15 cellular contexts compared by ENCODE assay signal in genomic region chr18:78727877-78728276, GRCh38.
DNase-seq lines count a peak whose midpoint lies in the region; ATAC-seq and TF ChIP-seq lines count a peak whose summit lies in the region.
"Had no signal": no experiment of that assay in that cellular context is flagged by ENCODE, and none has a peak within 500 bp of the region (broad histone marks: within the 10 kb centered on the region; RNA-seq: fewer than 3 reads in every experiment).

No MANE protein-coding gene starts in this region.

- no peaks in the 10 kb centered on the region for H3K4me1 ChIP-seq in right cardiac atrium (ENCODE audit: control insufficient read depth, insufficient read depth, low read length)

- intact Hi-C loops in Right ventricle myocardium inferior (cut with DNase I): no loop called here
- intact Hi-C loops in right cardiac atrium (cut with DNase I): no loop called here
- intact Hi-C loops in posterior vena cava (cut with DNase I): no loop called here

- no peak overlapping the region for H3K27ac ChIP-seq in right cardiac atrium (ENCODE audit: low read length)
- H3K27ac ChIP-seq in coronary artery: no peak overlapping the region
- H3K27ac ChIP-seq: BLaER1 treated with 17β-estradiol and CSF1 and Interleukin-3, amounts not matched to agents 10 nM and 100 nM; HL-60 had no signal

- H3K27ac Mint-ChIP-seq in type B pancreatic cell: no peak overlapping the region
- H3K27ac Mint-ChIP-seq: CD4-positive, CD25-positive, alpha-beta regulatory T cell had no signal

- peak; percentile 17 for DNase-seq in Right ventricle myocardium inferior (ENCODE audit: missing footprints)
- DNase-seq in right cardiac atrium: no peak
- DNase-seq in coronary artery (ENCODE audit: low spot score): peak; percentile 59
- peak; percentile 74 for DNase-seq in posterior vena cava (ENCODE audit: low spot score)
- peak; percentile 63 for DNase-seq in type B pancreatic cell (ENCODE audit: extremely low spot score, unreplicated experiment)
- DNase-seq in NCI-H187 (lab: John Stamatoyannopoulos, UW): no peak
- DNase-seq in foreskin melanocyte: no peak
- no peak for DNase-seq in GOT3 (lab: John Stamatoyannopoulos, UW)
- DNase-seq: ACHN; CD4-positive, CD25-positive, alpha-beta regulatory T cell; DMS53; GF-D8; IMR-90 had no signal

- peaks cover 28% of the 10 kb centered on the region for H3K27me3 Mint-ChIP-seq in type B pancreatic cell

- H3K36me3 Mint-ChIP-seq in type B pancreatic cell: no peaks in the 10 kb centered on the region
- H3K36me3 Mint-ChIP-seq: CD4-positive, CD25-positive, alpha-beta regulatory T cell had no signal

- H3K9me3 Mint-ChIP-seq in type B pancreatic cell: no peaks in the 10 kb centered on the region

- H3K4me3 Mint-ChIP-seq in type B pancreatic cell: no peak overlapping the region

- WGBS in right cardiac atrium: 88% methylated on average over 11 of the region's 11 CpGs

- no peak for ATAC-seq in Right ventricle myocardium inferior
- no peak for ATAC-seq in right cardiac atrium

- H3K4me3 ChIP-seq in right cardiac atrium (ENCODE audit: low read length) (no peak overlapping the region), coronary artery (no peak overlapping the region)
- H3K4me3 ChIP-seq: BLaER1 treated with 17β-estradiol and CSF1 and Interleukin-3, amounts not matched to agents 10 nM and 100 nM had no signal

- no peaks in the 10 kb centered on the region for H3K9me3 ChIP-seq in right cardiac atrium (ENCODE audit: control insufficient read depth, low read length)
- H3K9me3 ChIP-seq: BLaER1 treated with 17β-estradiol and CSF1 and Interleukin-3, amounts not matched to agents 10 nM and 100 nM had no signal

- H3K4me1 Mint-ChIP-seq in type B pancreatic cell (ENCODE audit: unreplicated experiment): no peaks in the 10 kb centered on the region
- H3K4me1 Mint-ChIP-seq: CD4-positive, CD25-positive, alpha-beta regulatory T cell had no signal

- no peaks in the 10 kb centered on the region for H3K27me3 ChIP-seq in right cardiac atrium (ENCODE audit: control insufficient read depth, insufficient read depth)
- H3K27me3 ChIP-seq: BLaER1 treated with 17β-estradiol and CSF1 and Interleukin-3, amounts not matched to agents 10 nM and 100 nM had no signal

- no peak for TF ChIP-seq CTCF in coronary artery (IDR thresholded peaks at IDR 0.05)
- TF ChIP-seq CTCF in type B pancreatic cell (conservative IDR thresholded peaks at IDR 0.05): no peak

Comparison
In these comparisons a context has a peak if more than half of its experiments do, and no peak if none do; other contexts are left out.
1. DNase-seq: peak in Right ventricle myocardium inferior (single experiment), coronary artery (single experiment), posterior vena cava (single experiment) and type B pancreatic cell (single experiment); none in right cardiac atrium (0 of 3), NCI-H187 (0 of 2), foreskin melanocyte (single experiment) and GOT3 (single experiment).